8 cellular contexts compared by ENCODE assay signal in genomic region chr19:9793051-9793591, GRCh38. TPM values are rescaled to one million over a fixed set of nuclear protein-coding genes. Genes with fewer than 3 reads are reported as not detected.
DNase-seq lines count a peak whose midpoint lies in the region; ATAC-seq and TF ChIP-seq lines count a peak whose summit lies in the region.

No MANE protein-coding gene starts in this region.

- no peaks in the 10 kb centered on the region for H3F3A ChIP-seq in SK-N-SH (replicated peaks; ENCODE audit: insufficient read depth)

- no peak for TF ChIP-seq CTCF in SK-N-SH (IDR thresholded peaks at IDR 0.05)
- no peak for TF ChIP-seq CTCF in GM20000 (IDR thresholded peaks at IDR 0.05; ENCODE audit: extremely low read depth, missing control alignments)

- H3K79me2 ChIP-seq in SK-N-SH (ENCODE audit: insufficient read depth) = no peaks in the 10 kb centered on the region

- POLR2A ChIA-PET in SK-N-SH (lab: Yijun Ruan, JAX) = interaction anchor here (1.2 kb wide), 1 partner anchor 171 kb away, joined by 5 read pairs; no protein-coding TSS in a partner anchor

- 56% methylated on average over 16 of the region's 38 CpGs for WGBS in SK-N-SH (ENCODE audit: low lambda C conversion rate)
- no CpG with 5 or more reads among the region's 38 CpGs for whole genome bisulfite sequencing in iPS DF 6.9 (ENCODE audit: insufficient coverage, insufficient read length)

- peak overlapping the region; percentile 100; the same call in 1 of the 2 replicates for H2AFZ ChIP-seq in SK-N-SH (ENCODE audit: low read depth)

- no peak for TF ChIP-seq RAD21 in SK-N-SH (IDR thresholded peaks at IDR 0.05; ENCODE audit: low read length)

- H3K36me3 ChIP-seq in H7 (replicated peaks; ENCODE audit: control insufficient read depth, insufficient read depth, low read length) = no peaks in the 10 kb centered on the region; the same call in 1 of the 2 replicates
- no peaks in the 10 kb centered on the region for H3K36me3 ChIP-seq in SK-N-SH (replicated peaks in 1 of 2; ENCODE audit: control insufficient read depth in 1 of 2, insufficient read depth in 2 of 2, low read length in 1 of 2)
- H3K36me3 ChIP-seq in iPS DF 6.9 (ENCODE audit: control insufficient read depth, insufficient read depth, low read length) = no peaks in the 10 kb centered on the region

- H3K27ac ChIP-seq in SK-N-SH (ENCODE audit: low read depth in 2 of 2, low read length in 1 of 2) (peak overlapping the region; percentile 69 to 72; a peak in 3 of 4 replicates), iPS DF 6.9 (ENCODE audit: low read length) (no peak overlapping the region)

- H3K9me3 ChIP-seq in SK-N-SH (no peaks in the 10 kb centered on the region), iPS DF 6.9 (ENCODE audit: control insufficient read depth, insufficient read depth, low read length) (no peaks in the 10 kb centered on the region)

- no peaks in the 10 kb centered on the region for H3K9me2 ChIP-seq in SK-N-SH

- CTCF ChIA-PET in SK-N-SH (lab: Yijun Ruan, JAX) = interaction anchor here (1.2 to 2.0 kb wide), 3 partner anchors 11 to 588 kb away, joined by 4 to 20 read pairs (median 5); no protein-coding TSS in a partner anchor

- H3K4me1 ChIP-seq in SK-N-SH (ENCODE audit: control insufficient read depth in 1 of 2, insufficient read depth in 2 of 2, low read depth in 1 of 2, low read length in 1 of 2) (peaks cover 3 to 4% of the 10 kb centered on the region in 2 experiments; a peak in 1 of 4 replicates), iPS DF 6.9 (ENCODE audit: control insufficient read depth, insufficient read depth, low read length) (no peaks in the 10 kb centered on the region)

- no peak for TF ChIP-seq EP300 in SK-N-SH (IDR thresholded peaks at IDR 0.05; ENCODE audit: borderline replicate concordance in 1 of 2, low read depth in 1 of 2, low read length in 1 of 2)

- no peak for ATAC-seq in GM21381 (IDR thresholded peaks at IDR 0.05; ENCODE audit: unreplicated experiment)

- H3K9ac ChIP-seq in SK-N-SH = peak overlapping the region; percentile 63; the same call in 1 of the 2 replicates

- H3K4me3 ChIP-seq in H7 (ENCODE audit: insufficient read depth, low read depth, low read length) (peak overlapping the region; percentile 77), SK-N-SH (ENCODE audit: low read depth in 2 of 2, low read length in 1 of 2) (peak overlapping the region; percentile 62 to 94), iPS DF 6.9 (ENCODE audit: low read length) (peak overlapping the region; percentile 72; the same call in 1 of the 2 replicates), skeletal muscle cell (ENCODE audit: low read depth, low read length) (peak overlapping the region; percentile 69)

- peak overlapping the region; percentile 81 for H3K4me2 ChIP-seq in SK-N-SH

- no peaks in the 10 kb centered on the region for H4K20me1 ChIP-seq in SK-N-SH (ENCODE audit: insufficient read depth)

- H3K27me3 ChIP-seq in H7 (ENCODE audit: control insufficient read depth, insufficient read depth, low read length) (peaks cover 2% of the 10 kb centered on the region), SK-N-SH (ENCODE audit: insufficient read depth) (no peaks in the 10 kb centered on the region), iPS DF 6.9 (ENCODE audit: control insufficient read depth, insufficient read depth, low read length) (no peaks in the 10 kb centered on the region)

- no peak for DNase-seq in H7
- no peak for DNase-seq in SK-N-SH
- peak in 31 of 58 donors; percentile 3 to 71 (median 47) for DNase-seq in anterior cingulate cortex (lab: John Stamatoyannopoulos, UW)
- no peak for DNase-seq in iPS DF 6.9 (ENCODE audit: low read depth, low spot score)
- no peak for DNase-seq in skeletal muscle cell (ENCODE audit: low read depth)
- DNase-seq in HPDE6-E6E7 (ENCODE audit: extremely low spot score) = no peak
- no peak for DNase-seq in GM20000 (ENCODE audit: low spot score)

TF ChIP-seq in SK-N-SH, 30 proteins besides CTCF, POLR2A, EP300 and RAD21:
- TF ChIP-seq, protein P1, sequence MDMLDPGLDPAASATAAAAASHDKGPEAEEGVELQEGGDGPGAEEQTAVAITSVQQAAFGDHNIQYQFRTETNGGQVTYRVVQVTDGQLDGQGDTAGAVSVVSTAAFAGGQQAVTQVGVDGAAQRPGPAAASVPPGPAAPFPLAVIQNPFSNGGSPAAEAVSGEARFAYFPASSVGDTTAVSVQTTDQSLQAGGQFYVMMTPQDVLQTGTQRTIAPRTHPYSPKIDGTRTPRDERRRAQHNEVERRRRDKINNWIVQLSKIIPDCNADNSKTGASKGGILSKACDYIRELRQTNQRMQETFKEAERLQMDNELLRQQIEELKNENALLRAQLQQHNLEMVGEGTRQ (IDR thresholded peaks at IDR 0.05; ENCODE audit: borderline replicate concordance, low read depth, low read length) = no peak
- peak; percentile 3; the same call in 1 of the 2 replicates for TF ChIP-seq MAX (IDR thresholded peaks at IDR 0.05; ENCODE audit: low read depth)
TF ChIP-seq in SK-N-SH: peak in this region for 1.

RNA-seq across cellular contexts. Expression of gene ZNF846, which starts 24.6 kb away (rescaled TPM):
- 3.9 and 8.6 TPM in 2 replicates for total RNA-seq in H7 (2014; rRNA removed; shearing (Covaris generic))
- 6.7 and 7.5 TPM in 2 replicates for polyA plus RNA-seq in SK-N-SH (2012; rRNA removed)
- 6.3 and 7.7 TPM in 2 replicates for polyA plus RNA-seq in SK-N-SH (2012; cell fraction: cytosol; rRNA removed)
- 15.7 and 18.7 TPM in 2 replicates for polyA plus RNA-seq in SK-N-SH (2012; cell fraction: nucleus; rRNA removed)

RNA-seq across cellular contexts. Expression of gene FBXL12, which starts 25.8 kb away (rescaled TPM):
- total RNA-seq in H7 (2014; rRNA removed; shearing (Covaris generic)) = 31.2 and 36.4 TPM in 2 replicates
- 27.1 and 30.5 TPM in 2 replicates for polyA plus RNA-seq in SK-N-SH (2012; rRNA removed)
- 14.2 and 18.7 TPM in 2 replicates for polyA plus RNA-seq in SK-N-SH (2012; cell fraction: cytosol; rRNA removed)
- polyA plus RNA-seq in SK-N-SH (2012; cell fraction: nucleus; rRNA removed) = 79.8 and 123 TPM in 2 replicates

RNA-seq across cellular contexts. Expression of gene UBL5, which starts 34.6 kb away (rescaled TPM):
- total RNA-seq in H7 (2014; rRNA removed; shearing (Covaris generic)) = 266 and 288 TPM in 2 replicates
- polyA plus RNA-seq in SK-N-SH (2012; rRNA removed) = 2,269 and 2,602 TPM in 2 replicates
- polyA plus RNA-seq in SK-N-SH (2012; cell fraction: cytosol; rRNA removed) = 2,682 and 3,847 TPM in 2 replicates
- 748 and 798 TPM in 2 replicates for polyA plus RNA-seq in SK-N-SH (2012; cell fraction: nucleus; rRNA removed)

RNA-seq across cellular contexts. Expression of gene PIN1, which starts 42.0 kb away (rescaled TPM):
- 180 and 208 TPM in 2 replicates for total RNA-seq in H7 (2014; rRNA removed; shearing (Covaris generic))
- 148 and 152 TPM in 2 replicates for polyA plus RNA-seq in SK-N-SH (2012; rRNA removed)
- 77.6 and 127 TPM in 2 replicates for polyA plus RNA-seq in SK-N-SH (2012; cell fraction: cytosol; rRNA removed)
- 92.6 and 93.4 TPM in 2 replicates for polyA plus RNA-seq in SK-N-SH (2012; cell fraction: nucleus; rRNA removed)

Comparison
In these comparisons a context has a peak if more than half of its experiments do, and no peak if none do; other contexts are left out.
1. DNase-seq: peak in anterior cingulate cortex (31 of 58); none in H7 (single experiment), SK-N-SH (single experiment), iPS DF 6.9 (single experiment), skeletal muscle cell (single experiment), HPDE6-E6E7 (single experiment) and GM20000 (single experiment).
2. Peak in every context shown above with its lines, with median percentiles within 50 percentile points of each other: H3K4me3 ChIP-seq.